Comparison of ENCODE assay signal across 8 cellular contexts in genomic region chr18:8704361-8705279, GRCh38. TPM values are rescaled to one million over a fixed set of nuclear protein-coding genes. Genes with fewer than 3 reads are reported as not detected.
DNase-seq lines count a peak whose midpoint lies in the region; ATAC-seq and TF ChIP-seq lines count a peak whose summit lies in the region.

No MANE protein-coding gene starts in this region.

- CTCF ChIA-PET in RWPE1 (lab: Yijun Ruan, JAX), result interaction anchor here (0.6 to 1.2 kb wide), 4 partner anchors 32 to 283 kb away, joined by 3 read pairs; no protein-coding TSS in a partner anchor

- POLR2A ChIA-PET in RWPE1 (lab: Yijun Ruan, JAX; ENCODE audit: low non-redundant PET), result interaction anchor here (0.6 to 1.1 kb wide), 2 partner anchors 282 to 774 kb away, joined by 4 read pairs; no protein-coding TSS in a partner anchor

- peak; percentile 93 for ATAC-seq in stimulated activated naive CD8-positive, alpha-beta T cell treated with anti-CD3 and anti-CD28 coated beads, Interleukin-15, Interleukin-2, amounts not matched to agents 100 U/mL and 50 U/mL, for 24 hours

- H3K36me3 Mint-ChIP-seq in nephron progenitor cell (ENCODE audit: low read depth), result no peaks in the 10 kb centered on the region

- peak; percentile 99 for DNase-seq in DMS79 treated with DMSO at 0.1 percent for 48 hours (lab: John Stamatoyannopoulos, UW)
- peak; percentile 92 for DNase-seq in H4 (ENCODE audit: low spot score)
- DNase-seq in Kasumi-1 (lab: John Stamatoyannopoulos, UW), result peak; percentile 57 to 63
- peak; percentile 96 for DNase-seq in RWPE1 (ENCODE audit: low spot score)
- DNase-seq in activated effector memory CD4-positive, alpha-beta T cell treated with Interleukin-2 at 50 U/mL for 16 hours, result peak; percentile 78
- DNase-seq in fibroblast of the aortic adventitia (ENCODE audit: low read depth), result peak; percentile 88
- DNase-seq in nephron progenitor cell, result peak; percentile 95
- peak; percentile 90 for DNase-seq in stimulated activated naive CD8-positive, alpha-beta T cell treated with anti-CD3 and anti-CD28 coated beads, Interleukin-15, Interleukin-2, amounts not matched to agents 100 U/mL and 50 U/mL, for 24 hours

- peak overlapping the region; percentile 95 for H3K27ac ChIP-seq in RWPE1

- TF ChIP-seq CTCF in RWPE1 (conservative IDR thresholded peaks at IDR 0.05; ENCODE audit: low read depth), result no peak
- peak; percentile 8 for TF ChIP-seq CTCF in fibroblast of the aortic adventitia (IDR thresholded peaks at IDR 0.05; ENCODE audit: insufficient read depth, low read length)
- TF ChIP-seq CTCF in nephron progenitor cell (IDR thresholded peaks at IDR 0.05), result no peak

- peak overlapping the region; percentile 64 for H3K4me3 ChIP-seq in fibroblast of the aortic adventitia (ENCODE audit: low read depth, low read length)

- H3K27ac Mint-ChIP-seq in nephron progenitor cell, result no peak overlapping the region

- peaks cover 47% of the 10 kb centered on the region for H3K27me3 Mint-ChIP-seq in nephron progenitor cell (ENCODE audit: low read depth, poor library complexity)

- peaks cover 53% of the 10 kb centered on the region for H3K4me1 Mint-ChIP-seq in nephron progenitor cell

- H3K9me3 Mint-ChIP-seq in nephron progenitor cell, result no peaks in the 10 kb centered on the region

- H3K4me3 Mint-ChIP-seq in nephron progenitor cell, result peak overlapping the region; percentile 85

RNA-seq across cellular contexts. Expression of gene MTCL1, which starts 0.7 kb away (rescaled TPM):
- 5.7 and 11.1 TPM in 2 replicates for total RNA-seq in H4 (2014; rRNA removed; shearing (Covaris generic))
- total RNA-seq in fibroblast of the aortic adventitia (ENCODE audit: low replicate concordance), result 54.9 and 60.6 TPM in 2 replicates

Comparison
In these comparisons a context has a peak if more than half of its experiments do, and no peak if none do; other contexts are left out.
1. Peak in every context shown above with its lines: DNase-seq, ATAC-seq, H3K4me3 ChIP-seq and H3K27ac ChIP-seq.